1 cellular context compared by ENCODE assay signal in the genomic region with DNA sequence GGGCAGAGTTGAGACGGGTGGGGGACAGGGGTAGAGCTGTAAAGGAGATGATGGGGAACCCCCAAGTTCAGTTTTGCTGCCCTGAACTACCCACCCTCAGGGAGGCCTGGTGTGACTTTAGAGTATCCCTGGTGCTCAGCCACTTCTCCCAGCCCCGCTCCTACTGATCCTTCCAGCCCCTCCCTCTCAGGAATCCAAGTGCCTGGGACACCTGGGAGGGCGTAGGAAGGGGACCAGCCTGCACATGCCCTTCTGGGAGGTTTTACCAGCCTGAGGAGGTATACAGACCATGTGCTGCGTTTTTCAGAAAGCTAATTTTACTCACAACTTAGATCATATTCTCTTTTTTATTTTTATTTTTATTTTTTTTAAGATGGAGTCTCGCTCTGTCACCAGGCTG.
TF ChIP-seq lines count a peak whose summit lies in the region.

No MANE protein-coding gene starts in this region.

TF ChIP-seq in SK-N-SH, 30 proteins besides CTCF, POLR2A, EP300 and RAD21 (continued from another document):
- TF ChIP-seq, protein P1, sequence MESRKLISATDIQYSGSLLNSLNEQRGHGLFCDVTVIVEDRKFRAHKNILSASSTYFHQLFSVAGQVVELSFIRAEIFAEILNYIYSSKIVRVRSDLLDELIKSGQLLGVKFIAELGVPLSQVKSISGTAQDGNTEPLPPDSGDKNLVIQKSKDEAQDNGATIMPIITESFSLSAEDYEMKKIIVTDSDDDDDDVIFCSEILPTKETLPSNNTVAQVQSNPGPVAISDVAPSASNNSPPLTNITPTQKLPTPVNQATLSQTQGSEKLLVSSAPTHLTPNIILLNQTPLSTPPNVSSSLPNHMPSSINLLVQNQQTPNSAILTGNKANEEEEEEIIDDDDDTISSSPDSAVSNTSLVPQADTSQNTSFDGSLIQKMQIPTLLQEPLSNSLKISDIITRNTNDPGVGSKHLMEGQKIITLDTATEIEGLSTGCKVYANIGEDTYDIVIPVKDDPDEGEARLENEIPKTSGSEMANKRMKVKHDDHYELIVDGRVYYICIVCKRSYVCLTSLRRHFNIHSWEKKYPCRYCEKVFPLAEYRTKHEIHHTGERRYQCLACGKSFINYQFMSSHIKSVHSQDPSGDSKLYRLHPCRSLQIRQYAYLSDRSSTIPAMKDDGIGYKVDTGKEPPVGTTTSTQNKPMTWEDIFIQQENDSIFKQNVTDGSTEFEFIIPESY (IDR thresholded peaks at IDR 0.05; ENCODE audit: borderline replicate concordance, low read depth): no peak
- TF ChIP-seq CHD2 (IDR thresholded peaks at IDR 0.05; ENCODE audit: low read length, partially characterized antibody) (no peak), TCF12 (IDR thresholded peaks at IDR 0.05) (no peak), SIN3A (IDR thresholded peaks at IDR 0.05; ENCODE audit: borderline replicate concordance, low read depth, low read length) (no peak), IRF3 (IDR thresholded peaks at IDR 0.05; ENCODE audit: low read depth, low read length) (no peak)
